Comparison of ENCODE assay signal across 16 cellular contexts in genomic region chr4:41539711-41540110, GRCh38. TPM values are rescaled to one million over a fixed set of nuclear protein-coding genes. Genes with fewer than 3 reads are reported as not detected.
DNase-seq lines count a peak whose midpoint lies in the region; ATAC-seq, FAIRE-seq and TF ChIP-seq lines count a peak whose summit lies in the region.
"Had no signal": no experiment of that assay in that cellular context is flagged by ENCODE, and none has a peak within 500 bp of the region (broad histone marks: within the 10 kb centered on the region; RNA-seq: fewer than 3 reads in every experiment).

No MANE protein-coding gene starts in this region.

- H3K36me3 ChIP-seq in PC-9 (ENCODE audit: low read depth) (0 out of 2 replicates have a peak, but pooled peaks cover 16% of the 10 kb centered on the region), astrocyte (ENCODE audit: insufficient read depth, low read length) (no peaks in the 10 kb centered on the region), thyroid gland (no peaks in the 10 kb centered on the region), right lobe of liver (no peaks in the 10 kb centered on the region)

- intact Hi-C loops in PC-9 (cut with micrococcal nuclease; ENCODE audit: unreplicated experiment) (loop anchor here (1.0 to 5.0 kb wide), 4 partner anchors 33 to 181 kb away; no protein-coding TSS in a partner anchor), thyroid gland (cut with DNase I) (no loop called here), right lobe of liver (cut with DNase I) (no loop called here)

- H3K4me3 Mint-ChIP-seq in astrocyte (ENCODE audit: unreplicated experiment) (no peak overlapping the region), nephron (peak overlapping the region in 1 of 3 experiments; percentile 6)
- H3K4me3 Mint-ChIP-seq: activated B cell treated with CpG ODN at 0.5 μM for 24 hours, IgD-negative memory B cell had no signal

- peak overlapping the region; percentile 96 for H3K27ac ChIP-seq in PC-9
- H3K27ac ChIP-seq in astrocyte (ENCODE audit: low read depth, low read length), result no peak overlapping the region
- peak overlapping the region in 2 of 3 donors; percentile 18 to 76 for H3K27ac ChIP-seq in thyroid gland
- H3K27ac ChIP-seq in right lobe of liver, result peak overlapping the region in 1 of 3 donors; percentile 36

- no peak overlapping the region for H3K9ac ChIP-seq in astrocyte (ENCODE audit: low read length)

- POLR2A ChIA-PET in PC-9 (lab: Charles Lee; ENCODE audit: unreplicated experiment), result interaction anchor here (0.6 kb wide), 3 partner anchors 34 to 1483 kb away, joined by 3 read pairs; partner anchors contain the start of gene N4BP2

- H3K27me3 Mint-ChIP-seq in astrocyte (ENCODE audit: low read depth, unreplicated experiment) (peaks cover 2% of the 10 kb centered on the region), nephron (ENCODE audit: low read depth) (peaks cover 10% of the 10 kb centered on the region)
- H3K27me3 Mint-ChIP-seq: CD4-positive, CD25-positive, alpha-beta regulatory T cell had no signal

- no peaks in the 10 kb centered on the region for H3K9me3 Mint-ChIP-seq in astrocyte (ENCODE audit: unreplicated experiment)
- no peaks in the 10 kb centered on the region for H3K9me3 Mint-ChIP-seq in nephron
- H3K9me3 Mint-ChIP-seq: activated B cell treated with CpG ODN at 0.5 μM for 24 hours had no signal

- H3K4me1 ChIP-seq in PC-9 (replicated peaks; ENCODE audit: insufficient read depth) (peaks cover 49% of the 10 kb centered on the region), astrocyte (ENCODE audit: insufficient read depth, low read length) (peaks cover 10% of the 10 kb centered on the region), thyroid gland (peaks cover 38 to 72% of the 10 kb centered on the region in 2 donors), right lobe of liver (no peaks in the 10 kb centered on the region)

- H3K79me2 ChIP-seq in PC-9 (ENCODE audit: low read depth) (peaks cover 25% of the 10 kb centered on the region), astrocyte (ENCODE audit: insufficient read depth, low read length) (no peaks in the 10 kb centered on the region)

- H2AFZ ChIP-seq in PC-9 (no peak overlapping the region), astrocyte (ENCODE audit: low read depth, low read length) (no peak overlapping the region)

- TF ChIP-seq CTCF in PC-9 (conservative IDR thresholded peaks at IDR 0.05) (no peak), astrocyte (IDR thresholded peaks at IDR 0.05; ENCODE audit: insufficient read depth, low read depth, low read length) (no peak), nephron (IDR thresholded peaks at IDR 0.05; ENCODE audit: unreplicated experiment in 3 of 3) (no peak), thyroid gland (IDR thresholded peaks at IDR 0.05) (no peak), right lobe of liver (IDR thresholded peaks at IDR 0.05) (no peak)

- CTCF ChIA-PET in PC-9 (lab: Charles Lee), result interaction anchor here (0.7 kb wide), 1 partner anchor 83 kb away, joined by 4 read pairs; no protein-coding TSS in a partner anchor

- peaks cover 15% of the 10 kb centered on the region for H3K4me1 Mint-ChIP-seq in astrocyte (ENCODE audit: low read depth, unreplicated experiment)
- H3K4me1 Mint-ChIP-seq in nephron, result peaks cover 63% of the 10 kb centered on the region
- H3K4me1 Mint-ChIP-seq: activated B cell treated with CpG ODN at 0.5 μM for 24 hours; CD4-positive, CD25-positive, alpha-beta regulatory T cell; IgD-negative memory B cell had no signal

- H3K27ac Mint-ChIP-seq in astrocyte (ENCODE audit: unreplicated experiment) (no peak overlapping the region), nephron (peak overlapping the region; percentile 6 to 54 (median 15))
- H3K27ac Mint-ChIP-seq: activated B cell treated with CpG ODN at 0.5 μM for 24 hours; activated naive CD4-positive, alpha-beta T cell treated with anti-CD3 and anti-CD28 coated beads, Interleukin-2, amount 50 U/mL, for 72 hours; CD4-positive, CD25-positive, alpha-beta regulatory T cell; IgD-negative memory B cell had no signal

- H3K27me3 ChIP-seq in PC-9 (ENCODE audit: insufficient read depth, low read depth) (no peaks in the 10 kb centered on the region), astrocyte (ENCODE audit: insufficient read depth, low read length) (no peaks in the 10 kb centered on the region), thyroid gland (no peaks in the 10 kb centered on the region), right lobe of liver (no peaks in the 10 kb centered on the region)

- no TSS peak for BruUV-seq in PC-9 (replicated peaks; lab: Mats Ljungman, UMichigan)

- H3K4me3 ChIP-seq in PC-9 (peak overlapping the region; percentile 44; the same call in 1 of the 2 replicates), astrocyte (ENCODE audit: insufficient read depth, low read depth, low read length) (no peak overlapping the region), thyroid gland (replicated peaks in 1 of 3) (no peak overlapping the region), right lobe of liver (no peak overlapping the region)

- no peak for TF ChIP-seq POLR2A in thyroid gland (IDR thresholded peaks at IDR 0.05)
- TF ChIP-seq POLR2A in right lobe of liver (IDR thresholded peaks at IDR 0.05), result no peak

- H3K36me3 Mint-ChIP-seq in astrocyte (ENCODE audit: low read depth, unreplicated experiment) (no peaks in the 10 kb centered on the region), nephron (ENCODE audit: low read depth) (no peaks in the 10 kb centered on the region)
- H3K36me3 Mint-ChIP-seq: activated naive CD4-positive, alpha-beta T cell treated with anti-CD3 and anti-CD28 coated beads, Interleukin-2, amount 50 U/mL, for 72 hours; CD4-positive, CD25-positive, alpha-beta regulatory T cell; IgD-negative memory B cell had no signal

- H3K4me2 ChIP-seq in PC-9 (peak overlapping the region; percentile 86), astrocyte (ENCODE audit: low read length) (peak overlapping the region; percentile 72)

- H3K9me2 ChIP-seq in PC-9 (ENCODE audit: insufficient read depth), result no peaks in the 10 kb centered on the region

- H4K20me1 ChIP-seq in PC-9 (ENCODE audit: insufficient read depth) (no peaks in the 10 kb centered on the region), astrocyte (ENCODE audit: insufficient read depth, low read length) (no peaks in the 10 kb centered on the region)

- no peak for ATAC-seq in right lobe of liver
- ATAC-seq: activated naive CD4-positive, alpha-beta T cell treated with anti-CD3 and anti-CD28 coated beads, Interleukin-2, amount 50 U/mL, for 72 hours had no signal

- no peak for FAIRE-seq in astrocyte (lab: Jason Lieb, UNC)

- H3F3A ChIP-seq in PC-9 (ENCODE audit: insufficient read depth, low read depth), result peaks cover 29% of the 10 kb centered on the region

- DNase-seq in PC-9 (no peak), astrocyte (ENCODE audit: low read depth) (no peak), thyroid gland (no peak), NCI-H2227 treated with DMSO at 0.1 percent for 48 hours (lab: John Stamatoyannopoulos, UW) (no peak), right lobe of liver (no peak), occipital lobe (lab: John Stamatoyannopoulos, UW) (no peak)
- DNase-seq: activated B cell treated with CpG ODN at 0.5 μM for 24 hours; CD4-positive, CD25-positive, alpha-beta regulatory T cell; cerebellar nuclear complex; NCI-H1105; NCI-H2029; stimulated activated CD4-positive, alpha-beta T cell treated with anti-CD3 and anti-CD28 coated beads, Interleukin-2, amount 100 ng/mL, for 24 hours; T-helper 9 cell had no signal

- H3K9me3 ChIP-seq in PC-9 (ENCODE audit: insufficient read depth, low read depth) (no peaks in the 10 kb centered on the region), astrocyte (ENCODE audit: insufficient read depth, low read depth, low read length) (no peaks in the 10 kb centered on the region), thyroid gland (no peaks in the 10 kb centered on the region), right lobe of liver (no peaks in the 10 kb centered on the region)

RNA-seq across cellular contexts. Expression of gene LIMCH1, which starts 1.8 kb away (rescaled TPM):
- total RNA-seq in PC-9 (2021) (252 and 339 TPM in 2 replicates), astrocyte (3.2 and 7.1 TPM in 2 replicates), thyroid gland (100 to 1,000 TPM; 136 to 267 (median 156) TPM), right lobe of liver (10 to 100 TPM in 4 of 6 experiments, 1 to 10 TPM in 2; 8.3 to 26.9 (median 12.9) TPM), occipital lobe (175 TPM)
- total RNA-seq: activated B cell treated with CpG ODN at 0.5 μM for 24 hours; activated naive CD4-positive, alpha-beta T cell treated with anti-CD3 and anti-CD28 coated beads, Interleukin-2, amount 50 U/mL, for 72 hours had no signal
